In genomic region chr9:38622083-38622674, GRCh38 we compare ENCODE assay signal across 8 cellular contexts. TPM values are rescaled to one million over a fixed set of nuclear protein-coding genes. Genes with fewer than 3 reads are reported as not detected.
DNase-seq lines count a peak whose midpoint lies in the region; ATAC-seq and TF ChIP-seq lines count a peak whose summit lies in the region.

No MANE protein-coding gene starts in this region.

- H3K27ac Mint-ChIP-seq in CD8-positive, alpha-beta T cell, result no peak overlapping the region

- H3K4me1 ChIP-seq in CD8-positive, alpha-beta T cell (ENCODE audit: insufficient read depth, low read length), result peaks cover 5% of the 10 kb centered on the region
- H3K4me1 ChIP-seq in smooth muscle cell (ENCODE audit: low read depth), result peaks cover 3% of the 10 kb centered on the region

- peaks cover 55% of the 10 kb centered on the region for H3K27me3 Mint-ChIP-seq in CD8-positive, alpha-beta T cell (ENCODE audit: low read depth)

- peak overlapping the region; percentile 80 for H3K4me3 ChIP-seq in CD8-positive, alpha-beta T cell (ENCODE audit: low read depth, low read length)
- H3K4me3 ChIP-seq in iPS-11a (ENCODE audit: low read depth, low read length), result peak overlapping the region; percentile 20
- peak overlapping the region; percentile 47 for H3K4me3 ChIP-seq in smooth muscle cell

- no peak overlapping the region for H3K27ac ChIP-seq in CD8-positive, alpha-beta T cell (ENCODE audit: low read depth, low read length)
- no peak overlapping the region for H3K27ac ChIP-seq in smooth muscle cell (ENCODE audit: low read depth)

- no peaks in the 10 kb centered on the region for H3K79me2 ChIP-seq in smooth muscle cell (ENCODE audit: low read depth)

- CTCF ChIA-PET in CD8-positive, alpha-beta T cell (lab: Charles Lee), result no interaction called here

- TF ChIP-seq CTCF in CD8-positive, alpha-beta T cell (IDR thresholded peaks at IDR 0.05), result no peak
- no peak for TF ChIP-seq CTCF in smooth muscle cell (IDR thresholded peaks at IDR 0.05; ENCODE audit: borderline replicate concordance, insufficient read depth, poor library complexity, severe bottlenecking)

- H3K4me2 ChIP-seq in smooth muscle cell, result peak overlapping the region; percentile 93

- no peak overlapping the region for H3K9ac ChIP-seq in smooth muscle cell (ENCODE audit: low read depth)

- H4K20me1 ChIP-seq in smooth muscle cell (ENCODE audit: low read depth), result no peaks in the 10 kb centered on the region

- no peaks in the 10 kb centered on the region for H3K36me3 ChIP-seq in CD8-positive, alpha-beta T cell (ENCODE audit: insufficient read depth, low read length)
- H3K36me3 ChIP-seq in smooth muscle cell (ENCODE audit: low read depth), result no peaks in the 10 kb centered on the region

- POLR2A ChIA-PET in CD8-positive, alpha-beta T cell (lab: Charles Lee), result no interaction called here

- intact Hi-C loops in CD8-positive, alpha-beta T cell (cut with DNase I, micrococcal nuclease), result no loop called here

- no peaks in the 10 kb centered on the region for H3K9me3 ChIP-seq in CD8-positive, alpha-beta T cell (ENCODE audit: low read length)
- H3K9me3 ChIP-seq in smooth muscle cell (replicated peaks; ENCODE audit: low read depth), result no peaks in the 10 kb centered on the region

- WGBS in smooth muscle cell (ENCODE audit: low lambda C conversion rate), result 5% methylated on average over 45 of the region's 46 CpGs

- H3K4me1 Mint-ChIP-seq in CD8-positive, alpha-beta T cell (ENCODE audit: low read depth), result peaks cover 9% of the 10 kb centered on the region

- peak overlapping the region; percentile 75 for H3K4me3 Mint-ChIP-seq in CD8-positive, alpha-beta T cell

- peaks cover 3% of the 10 kb centered on the region for H3K27me3 ChIP-seq in CD8-positive, alpha-beta T cell (ENCODE audit: insufficient read depth, low read length)
- peaks cover 77% of the 10 kb centered on the region for H3K27me3 ChIP-seq in smooth muscle cell (ENCODE audit: low read depth)

- H3K9me3 Mint-ChIP-seq in CD8-positive, alpha-beta T cell, result peaks cover 13% of the 10 kb centered on the region

- no peaks in the 10 kb centered on the region for H3K36me3 Mint-ChIP-seq in CD8-positive, alpha-beta T cell

- no peak overlapping the region for H2AFZ ChIP-seq in smooth muscle cell (ENCODE audit: low read depth)

- peak in 1 of 7 experiments; percentile 5 for DNase-seq in CD8-positive, alpha-beta T cell
- DNase-seq in MV-4-11 (lab: John Stamatoyannopoulos, UW), result peak; percentile 41
- DNase-seq in activated T-cell treated with anti-CD3 and anti-CD28 coated beads for 48 hours (ENCODE audit: low read depth), result peak; percentile 1
- no peak for DNase-seq in smooth muscle cell (lab: John Stamatoyannopoulos, UW; ENCODE audit: unreplicated experiment)

- no peak for ATAC-seq in CD8-positive, alpha-beta T cell
- no peak for ATAC-seq in HG02981 (IDR thresholded peaks at IDR 0.05; ENCODE audit: unreplicated experiment)
- ATAC-seq in HG03095 (IDR thresholded peaks at IDR 0.05; ENCODE audit: unreplicated experiment), result no peak
- ATAC-seq in HG03457 (IDR thresholded peaks at IDR 0.05; ENCODE audit: unreplicated experiment), result no peak

- no peaks in the 10 kb centered on the region for H3F3A ChIP-seq in smooth muscle cell (ENCODE audit: low read depth)

RNA-seq across cellular contexts. Expression of gene ANKRD18A, which starts 1.8 kb away (rescaled TPM):
- 1 to 10 TPM in 1 of 2 experiments, under 1 TPM in 1; 0.90 to 1.7 TPM for total RNA-seq in CD8-positive, alpha-beta T cell
- 0.18 TPM in 1 of 2 replicates, not detected in the other for total RNA-seq in smooth muscle cell
- polyA plus RNA-seq in smooth muscle cell, result 0.17 TPM in 1 of 2 replicates, not detected in the other

Comparison
In these comparisons a context has a peak if more than half of its experiments do, and no peak if none do; other contexts are left out.
1. H3K4me3 ChIP-seq: peak in every context shown above with its lines; median percentile 80 in CD8-positive, alpha-beta T cell; 47 in smooth muscle cell; 20 in iPS-11a.